In the genomic region with DNA sequence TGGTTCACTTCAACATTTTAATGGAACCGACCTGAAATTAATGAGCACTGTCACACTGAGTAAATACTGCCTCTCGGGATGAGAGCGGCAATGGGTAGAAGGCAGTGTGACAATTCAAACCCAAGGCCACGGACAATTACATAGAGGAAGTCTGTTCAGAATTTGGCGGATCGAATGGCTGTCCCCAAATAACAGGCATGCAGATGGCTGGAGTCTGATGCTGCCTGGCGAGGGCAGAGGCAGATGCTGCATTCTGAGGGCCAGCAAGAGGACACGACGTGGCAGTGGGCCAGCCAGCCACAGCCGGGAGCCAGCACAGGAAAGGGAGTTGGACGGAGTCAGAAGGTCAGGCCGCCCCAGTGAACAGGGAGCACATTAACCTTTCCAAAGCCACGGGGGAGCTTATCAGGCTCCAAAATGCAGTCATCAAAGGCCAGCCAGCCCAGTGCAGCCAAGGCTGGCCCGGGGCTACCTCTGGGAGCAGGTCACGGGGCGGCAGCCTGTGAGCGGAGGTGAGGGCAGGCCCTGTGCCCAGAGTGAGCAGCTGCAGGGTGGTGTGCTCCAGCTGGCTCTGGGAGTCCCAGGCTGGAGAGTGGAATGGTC, we compare ENCODE assay signal across 1 cellular context.
TF ChIP-seq lines count a peak whose summit lies in the region.

No MANE protein-coding gene starts in this region.

TF ChIP-seq in H1, 55 proteins besides CTCF, POLR2A, EP300 and RAD21 (continued from another document):
- TF ChIP-seq, protein P1, sequence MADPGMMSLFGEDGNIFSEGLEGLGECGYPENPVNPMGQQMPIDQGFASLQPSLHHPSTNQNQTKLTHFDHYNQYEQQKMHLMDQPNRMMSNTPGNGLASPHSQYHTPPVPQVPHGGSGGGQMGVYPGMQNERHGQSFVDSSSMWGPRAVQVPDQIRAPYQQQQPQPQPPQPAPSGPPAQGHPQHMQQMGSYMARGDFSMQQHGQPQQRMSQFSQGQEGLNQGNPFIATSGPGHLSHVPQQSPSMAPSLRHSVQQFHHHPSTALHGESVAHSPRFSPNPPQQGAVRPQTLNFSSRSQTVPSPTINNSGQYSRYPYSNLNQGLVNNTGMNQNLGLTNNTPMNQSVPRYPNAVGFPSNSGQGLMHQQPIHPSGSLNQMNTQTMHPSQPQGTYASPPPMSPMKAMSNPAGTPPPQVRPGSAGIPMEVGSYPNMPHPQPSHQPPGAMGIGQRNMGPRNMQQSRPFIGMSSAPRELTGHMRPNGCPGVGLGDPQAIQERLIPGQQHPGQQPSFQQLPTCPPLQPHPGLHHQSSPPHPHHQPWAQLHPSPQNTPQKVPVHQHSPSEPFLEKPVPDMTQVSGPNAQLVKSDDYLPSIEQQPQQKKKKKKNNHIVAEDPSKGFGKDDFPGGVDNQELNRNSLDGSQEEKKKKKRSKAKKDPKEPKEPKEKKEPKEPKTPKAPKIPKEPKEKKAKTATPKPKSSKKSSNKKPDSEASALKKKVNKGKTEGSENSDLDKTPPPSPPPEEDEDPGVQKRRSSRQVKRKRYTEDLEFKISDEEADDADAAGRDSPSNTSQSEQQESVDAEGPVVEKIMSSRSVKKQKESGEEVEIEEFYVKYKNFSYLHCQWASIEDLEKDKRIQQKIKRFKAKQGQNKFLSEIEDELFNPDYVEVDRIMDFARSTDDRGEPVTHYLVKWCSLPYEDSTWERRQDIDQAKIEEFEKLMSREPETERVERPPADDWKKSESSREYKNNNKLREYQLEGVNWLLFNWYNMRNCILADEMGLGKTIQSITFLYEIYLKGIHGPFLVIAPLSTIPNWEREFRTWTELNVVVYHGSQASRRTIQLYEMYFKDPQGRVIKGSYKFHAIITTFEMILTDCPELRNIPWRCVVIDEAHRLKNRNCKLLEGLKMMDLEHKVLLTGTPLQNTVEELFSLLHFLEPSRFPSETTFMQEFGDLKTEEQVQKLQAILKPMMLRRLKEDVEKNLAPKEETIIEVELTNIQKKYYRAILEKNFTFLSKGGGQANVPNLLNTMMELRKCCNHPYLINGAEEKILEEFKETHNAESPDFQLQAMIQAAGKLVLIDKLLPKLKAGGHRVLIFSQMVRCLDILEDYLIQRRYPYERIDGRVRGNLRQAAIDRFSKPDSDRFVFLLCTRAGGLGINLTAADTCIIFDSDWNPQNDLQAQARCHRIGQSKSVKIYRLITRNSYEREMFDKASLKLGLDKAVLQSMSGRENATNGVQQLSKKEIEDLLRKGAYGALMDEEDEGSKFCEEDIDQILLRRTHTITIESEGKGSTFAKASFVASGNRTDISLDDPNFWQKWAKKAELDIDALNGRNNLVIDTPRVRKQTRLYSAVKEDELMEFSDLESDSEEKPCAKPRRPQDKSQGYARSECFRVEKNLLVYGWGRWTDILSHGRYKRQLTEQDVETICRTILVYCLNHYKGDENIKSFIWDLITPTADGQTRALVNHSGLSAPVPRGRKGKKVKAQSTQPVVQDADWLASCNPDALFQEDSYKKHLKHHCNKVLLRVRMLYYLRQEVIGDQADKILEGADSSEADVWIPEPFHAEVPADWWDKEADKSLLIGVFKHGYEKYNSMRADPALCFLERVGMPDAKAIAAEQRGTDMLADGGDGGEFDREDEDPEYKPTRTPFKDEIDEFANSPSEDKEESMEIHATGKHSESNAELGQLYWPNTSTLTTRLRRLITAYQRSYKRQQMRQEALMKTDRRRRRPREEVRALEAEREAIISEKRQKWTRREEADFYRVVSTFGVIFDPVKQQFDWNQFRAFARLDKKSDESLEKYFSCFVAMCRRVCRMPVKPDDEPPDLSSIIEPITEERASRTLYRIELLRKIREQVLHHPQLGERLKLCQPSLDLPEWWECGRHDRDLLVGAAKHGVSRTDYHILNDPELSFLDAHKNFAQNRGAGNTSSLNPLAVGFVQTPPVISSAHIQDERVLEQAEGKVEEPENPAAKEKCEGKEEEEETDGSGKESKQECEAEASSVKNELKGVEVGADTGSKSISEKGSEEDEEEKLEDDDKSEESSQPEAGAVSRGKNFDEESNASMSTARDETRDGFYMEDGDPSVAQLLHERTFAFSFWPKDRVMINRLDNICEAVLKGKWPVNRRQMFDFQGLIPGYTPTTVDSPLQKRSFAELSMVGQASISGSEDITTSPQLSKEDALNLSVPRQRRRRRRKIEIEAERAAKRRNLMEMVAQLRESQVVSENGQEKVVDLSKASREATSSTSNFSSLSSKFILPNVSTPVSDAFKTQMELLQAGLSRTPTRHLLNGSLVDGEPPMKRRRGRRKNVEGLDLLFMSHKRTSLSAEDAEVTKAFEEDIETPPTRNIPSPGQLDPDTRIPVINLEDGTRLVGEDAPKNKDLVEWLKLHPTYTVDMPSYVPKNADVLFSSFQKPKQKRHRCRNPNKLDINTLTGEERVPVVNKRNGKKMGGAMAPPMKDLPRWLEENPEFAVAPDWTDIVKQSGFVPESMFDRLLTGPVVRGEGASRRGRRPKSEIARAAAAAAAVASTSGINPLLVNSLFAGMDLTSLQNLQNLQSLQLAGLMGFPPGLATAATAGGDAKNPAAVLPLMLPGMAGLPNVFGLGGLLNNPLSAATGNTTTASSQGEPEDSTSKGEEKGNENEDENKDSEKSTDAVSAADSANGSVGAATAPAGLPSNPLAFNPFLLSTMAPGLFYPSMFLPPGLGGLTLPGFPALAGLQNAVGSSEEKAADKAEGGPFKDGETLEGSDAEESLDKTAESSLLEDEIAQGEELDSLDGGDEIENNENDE (IDR thresholded peaks at IDR 0.05; ENCODE audit: insufficient replicate concordance, low read length) = no peak
- TF ChIP-seq POLR2AphosphoS5 (IDR thresholded peaks at IDR 0.05; ENCODE audit: low read depth, low read length) = no peak
- TF ChIP-seq RNF2 (IDR thresholded peaks at IDR 0.05; ENCODE audit: borderline replicate concordance, low read depth, low read length, missing control alignments, poor library complexity, severe bottlenecking) = no peak
- TF ChIP-seq CHD1 (IDR thresholded peaks at IDR 0.05; ENCODE audit: low read depth, low read length) = no peak
- TF ChIP-seq CHD2 (IDR thresholded peaks at IDR 0.05; ENCODE audit: low read length) = no peak
